Comparison of ENCODE assay signal across 8 cellular contexts in the genomic region with DNA sequence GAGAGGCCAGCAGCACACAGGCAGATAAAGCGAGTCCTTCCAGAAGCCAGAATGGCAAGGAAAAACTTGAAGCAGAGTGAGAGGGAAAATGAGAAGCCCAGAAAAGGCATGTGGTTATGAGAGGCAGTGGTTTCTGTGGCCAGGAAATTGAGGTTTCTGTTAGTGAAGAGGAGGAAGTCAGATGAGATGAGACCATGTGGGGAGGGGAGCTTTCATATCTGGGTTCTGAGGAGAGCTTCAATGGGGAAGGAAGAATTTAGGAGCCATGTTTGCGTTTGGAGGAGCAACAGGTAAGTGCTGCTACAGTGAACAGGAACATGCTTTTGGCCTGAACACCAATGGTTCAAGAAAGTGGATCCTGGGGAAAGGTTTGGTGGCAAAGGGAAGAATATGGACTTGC. TPM values are rescaled to one million over a fixed set of nuclear protein-coding genes. Genes with fewer than 3 reads are reported as not detected.
DNase-seq lines count a peak whose midpoint lies in the region; ATAC-seq and TF ChIP-seq lines count a peak whose summit lies in the region.

No MANE protein-coding gene starts in this region.

- peaks cover 3% of the 10 kb centered on the region for H3K9me3 ChIP-seq in left ventricle myocardium inferior (replicated peaks)

- peaks cover 17% of the 10 kb centered on the region for H3K4me1 Mint-ChIP-seq in activated T-cell treated with anti-CD3 and anti-CD28 coated beads, Interleukin-2, amount 50 U/mL, for 72 hours (ENCODE audit: low read depth)
- H3K4me1 Mint-ChIP-seq in stimulated activated naive B cell treated with anti-CD40 and anti-IgM and Interleukin-4, amounts not matched to agents 10 μg/mL and 1 μg/mL and 100 μg/mL, for 72 hours: peaks cover 35 to 48% of the 10 kb centered on the region in 2 donors

- H3K36me3 Mint-ChIP-seq in activated T-cell treated with anti-CD3 and anti-CD28 coated beads, Interleukin-2, amount 50 U/mL, for 72 hours (ENCODE audit: insufficient read depth in 2 of 2): no peaks in the 10 kb centered on the region
- peaks cover 3 to 5% of the 10 kb centered on the region in 2 donors for H3K36me3 Mint-ChIP-seq in stimulated activated naive B cell treated with anti-CD40 and anti-IgM and Interleukin-4, amounts not matched to agents 10 μg/mL and 1 μg/mL and 100 μg/mL, for 72 hours

- H3K4me3 ChIP-seq in left ventricle myocardium inferior: no peak overlapping the region

- peak overlapping the region; percentile 9 for H3K27ac Mint-ChIP-seq in activated T-cell treated with anti-CD3 and anti-CD28 coated beads, Interleukin-2, amount 50 U/mL, for 72 hours
- H3K27ac Mint-ChIP-seq in stimulated activated naive B cell treated with anti-CD40 and anti-IgM and Interleukin-4, amounts not matched to agents 10 μg/mL and 1 μg/mL and 100 μg/mL, for 72 hours: peak overlapping the region; percentile 72

- peaks cover 60% of the 10 kb centered on the region for H3K27me3 Mint-ChIP-seq in activated T-cell treated with anti-CD3 and anti-CD28 coated beads, Interleukin-2, amount 50 U/mL, for 72 hours (ENCODE audit: low read depth)
- no peaks in the 10 kb centered on the region for H3K27me3 Mint-ChIP-seq in stimulated activated naive B cell treated with anti-CD40 and anti-IgM and Interleukin-4, amounts not matched to agents 10 μg/mL and 1 μg/mL and 100 μg/mL, for 72 hours

- H3K4me1 ChIP-seq in left ventricle myocardium inferior: peaks cover 4% of the 10 kb centered on the region

- H3K9me3 Mint-ChIP-seq in activated T-cell treated with anti-CD3 and anti-CD28 coated beads, Interleukin-2, amount 50 U/mL, for 72 hours: no peaks in the 10 kb centered on the region
- no peaks in the 10 kb centered on the region for H3K9me3 Mint-ChIP-seq in stimulated activated naive B cell treated with anti-CD40 and anti-IgM and Interleukin-4, amounts not matched to agents 10 μg/mL and 1 μg/mL and 100 μg/mL, for 72 hours

- TF ChIP-seq CTCF in left ventricle myocardium inferior (IDR thresholded peaks at IDR 0.05; ENCODE audit: borderline replicate concordance): no peak

- H3K27me3 ChIP-seq in left ventricle myocardium inferior (ENCODE audit: low read depth): no peaks in the 10 kb centered on the region

- ATAC-seq in Right ventricle myocardium inferior: peak; percentile 60
- ATAC-seq in HG03571 (IDR thresholded peaks at IDR 0.05; ENCODE audit: unreplicated experiment): peak; percentile 72
- ATAC-seq in activated T-cell treated with anti-CD3 and anti-CD28 coated beads, Interleukin-2, amount 50 U/mL, for 72 hours (replicated peaks in 1 of 2): no peak
- peak; percentile 80 to 86 for ATAC-seq in stimulated activated naive B cell treated with anti-CD40 and anti-IgM and Interleukin-4, amounts not matched to agents 10 μg/mL and 1 μg/mL and 100 μg/mL, for 72 hours (replicated peaks)

- no peak overlapping the region for H3K27ac ChIP-seq in left ventricle myocardium inferior (replicated peaks)

- no peaks in the 10 kb centered on the region for H3K36me3 ChIP-seq in left ventricle myocardium inferior

- DNase-seq in Right ventricle myocardium inferior (ENCODE audit: missing footprints) (no peak), left ventricle myocardium inferior (no peak), NCI-H2107 (lab: John Stamatoyannopoulos, UW) (no peak), NCI-H2196 treated with DMSO at 0.1 percent for 48 hours (lab: John Stamatoyannopoulos, UW; ENCODE audit: unreplicated experiment) (no peak), DMS53 (lab: John Stamatoyannopoulos, UW) (no peak)
- peak; percentile 13 to 15 for DNase-seq in activated T-cell treated with anti-CD3 and anti-CD28 coated beads, Interleukin-2, amount 50 U/mL, for 72 hours
- DNase-seq in stimulated activated naive B cell treated with anti-CD40 and anti-IgM and Interleukin-4, amounts not matched to agents 10 μg/mL and 1 μg/mL and 100 μg/mL, for 72 hours: peak; percentile 46

- intact Hi-C loops in Right ventricle myocardium inferior (cut with DNase I) (no loop called here), left ventricle myocardium inferior (cut with micrococcal nuclease) (no loop called here)

- H3K4me3 Mint-ChIP-seq in activated T-cell treated with anti-CD3 and anti-CD28 coated beads, Interleukin-2, amount 50 U/mL, for 72 hours: peak overlapping the region in 1 of 2 donors; percentile 4
- peak overlapping the region; percentile 1 to 43 for H3K4me3 Mint-ChIP-seq in stimulated activated naive B cell treated with anti-CD40 and anti-IgM and Interleukin-4, amounts not matched to agents 10 μg/mL and 1 μg/mL and 100 μg/mL, for 72 hours

RNA-seq across cellular contexts. Expression of gene CD1A, which starts 6.1 kb away (rescaled TPM):
- not detected for total RNA-seq in Right ventricle myocardium inferior
- not detected for total RNA-seq in left ventricle myocardium inferior
- total RNA-seq in activated T-cell treated with anti-CD3 and anti-CD28 coated beads, Interleukin-2, amount 50 U/mL, for 72 hours: not detected

RNA-seq across cellular contexts. Expression of gene CD1C, which starts 41.6 kb away (rescaled TPM):
- total RNA-seq in Right ventricle myocardium inferior (0.57 TPM), left ventricle myocardium inferior (0.41 TPM)
- total RNA-seq in activated T-cell treated with anti-CD3 and anti-CD28 coated beads, Interleukin-2, amount 50 U/mL, for 72 hours: under 1 TPM in 1 of 2 donors, not detected in 1; 0.16 TPM

Comparison
In these comparisons a context has a peak if more than half of its experiments do, and no peak if none do; other contexts are left out.
1. ATAC-seq: peak in Right ventricle myocardium inferior (single experiment), HG03571 (single experiment) and stimulated activated naive B cell treated with anti-CD40 and anti-IgM and Interleukin-4, amounts not matched to agents 10 μg/mL and 1 μg/mL and 100 μg/mL, for 72 hours (2 of 2); none in activated T-cell treated with anti-CD3 and anti-CD28 coated beads, Interleukin-2, amount 50 U/mL, for 72 hours (0 of 2).
2. DNase-seq: peak in activated T-cell treated with anti-CD3 and anti-CD28 coated beads, Interleukin-2, amount 50 U/mL, for 72 hours (2 of 2) and stimulated activated naive B cell treated with anti-CD40 and anti-IgM and Interleukin-4, amounts not matched to agents 10 μg/mL and 1 μg/mL and 100 μg/mL, for 72 hours (single experiment); none in Right ventricle myocardium inferior (single experiment), left ventricle myocardium inferior (single experiment), NCI-H2107 (single experiment), NCI-H2196 treated with DMSO at 0.1 percent for 48 hours (single experiment) and DMS53 (single experiment).